In the genomic region with DNA sequence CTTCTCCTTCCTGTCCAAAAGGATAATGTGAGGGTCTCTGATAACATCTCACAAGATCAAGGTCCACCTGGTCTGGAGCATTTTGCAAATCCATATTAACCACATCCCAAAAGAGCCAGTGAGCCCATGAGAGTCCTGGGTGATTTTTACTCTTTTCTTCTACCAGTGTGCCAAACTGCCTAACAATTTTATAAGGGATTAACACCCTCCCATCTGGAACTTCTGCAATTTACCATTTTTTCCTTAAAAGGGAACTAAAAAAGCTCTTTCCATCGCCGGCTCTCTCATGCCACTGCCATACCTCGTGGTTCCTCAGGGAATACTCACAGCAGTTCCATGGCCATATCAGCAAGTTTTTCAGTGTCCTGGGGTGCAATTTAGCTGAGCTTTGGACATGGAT, we compare ENCODE assay signal across 20 cellular contexts. TPM values are rescaled to one million over a fixed set of nuclear protein-coding genes. Genes with fewer than 3 reads are reported as not detected.
DNase-seq lines count a peak whose midpoint lies in the region; ATAC-seq and TF ChIP-seq lines count a peak whose summit lies in the region.
"Had no signal": no experiment of that assay in that cellular context is flagged by ENCODE, and none has a peak within 500 bp of the region (broad histone marks: within the 10 kb centered on the region; RNA-seq: fewer than 3 reads in every experiment).

No MANE protein-coding gene starts in this region.

- H3K36me3 ChIP-seq in H7 (replicated peaks; ENCODE audit: control insufficient read depth, insufficient read depth, low read length) (no peaks in the 10 kb centered on the region), spleen (no peaks in the 10 kb centered on the region)
- H3K36me3 ChIP-seq: BE2C, MG63, SJCRH30 had no signal

- no peak overlapping the region for H3K4me3 ChIP-seq in H7 (ENCODE audit: insufficient read depth, low read depth, low read length)
- H3K4me3 ChIP-seq in NB4 (ENCODE audit: low read depth, low read length): no peak overlapping the region
- no peak overlapping the region for H3K4me3 ChIP-seq in spleen
- H3K4me3 ChIP-seq: K562, MG63, PC-9, SJCRH30 had no signal

- H3K4me1 ChIP-seq in spleen: no peaks in the 10 kb centered on the region
- H3K4me1 ChIP-seq: BE2C had no signal

- no peaks in the 10 kb centered on the region for H3K27me3 ChIP-seq in H7 (ENCODE audit: control insufficient read depth, insufficient read depth, low read length)
- no peaks in the 10 kb centered on the region for H3K27me3 ChIP-seq in spleen (replicated peaks in 1 of 7)
- H3K27me3 ChIP-seq: BE2C, MG63, SJCRH30 had no signal

- TF ChIP-seq POLR2A in NB4 (IDR thresholded peaks at IDR 0.05; ENCODE audit: extremely low read depth, insufficient read length): no peak
- no peak for TF ChIP-seq POLR2A in spleen (IDR thresholded peaks at IDR 0.05)

- WGBS in spleen, 5 donors: 21 to 48% (median 28%) methylated on average over 3 of the region's 3 CpGs

- ATAC-seq in GM19328 (IDR thresholded peaks at IDR 0.05; ENCODE audit: unreplicated experiment) (no peak), HG03565 (IDR thresholded peaks at IDR 0.05; ENCODE audit: unreplicated experiment) (no peak)
- ATAC-seq: K562, Right ventricle myocardium inferior, SK-N-SH treated with all-trans-retinoic acid at 6 μM for 48 hours had no signal

- H3K27ac ChIP-seq in spleen: no peak overlapping the region
- H3K27ac ChIP-seq: PC-9, SJCRH30 had no signal

- no peak for TF ChIP-seq CTCF in NB4 (IDR thresholded peaks at IDR 0.05; ENCODE audit: low read depth, low read length)
- TF ChIP-seq CTCF in spleen (IDR thresholded peaks at IDR 0.05 in 8 of 11, conservative IDR thresholded peaks at IDR 0.05 in 3 of 11): no peak

- intact Hi-C loops in spleen (cut with DNase I; ENCODE audit: low total_unique reads): no loop called here

- DNase-seq in H7: peak; percentile 7
- peak; percentile 50 for DNase-seq in NB4 (ENCODE audit: low read depth)
- DNase-seq in islet precursor cell: peak; percentile 23
- no peak for DNase-seq in spleen
- no peak for DNase-seq in NCI-H526 treated with DMSO at 0.1 percent for 48 hours (lab: John Stamatoyannopoulos, UW)
- DNase-seq: BE2C, MG63, NCI-H1048, NCI-H1417, NCI-H1694, NCI-H2029 treated with DMSO at 0.1 percent for 48 hours, NCI-H446 treated with DMSO at 0.1 percent for 48 hours, NCI-H526, PC-9, SJCRH30 had no signal

- H3K9me3 ChIP-seq in spleen: peaks cover 0 to 9% (median 0%) of the 10 kb centered on the region in 8 donors
- H3K9me3 ChIP-seq: BE2C, MG63, SJCRH30 had no signal

RNA-seq across cellular contexts. Expression of a gene that starts 55.7 kb away (rescaled TPM):
- total RNA-seq in H7 (2014; rRNA removed; shearing (Covaris generic)): 7.3 and 8.8 TPM in 2 replicates
- 10 to 100 TPM in 6 of 7 donors, 1 to 10 TPM in 1; 9.1 to 15.2 (median 13.2) TPM for total RNA-seq in spleen
- 1 to 10 TPM; 4.8 to 7.6 (median 6.5) TPM for polyA plus RNA-seq in spleen

Comparison
In these comparisons a context has a peak if more than half of its experiments do, and no peak if none do; other contexts are left out.
1. DNase-seq: peak in H7 (single experiment), NB4 (single experiment) and islet precursor cell (single experiment); none in spleen (single experiment) and NCI-H526 treated with DMSO at 0.1 percent for 48 hours (single experiment).